ENCODE assay signal across 18 cellular contexts in genomic region chr2:150465703-150466569, GRCh38. TPM values are rescaled to one million over a fixed set of nuclear protein-coding genes. Genes with fewer than 3 reads are reported as not detected.
A peak's percentile ranks its signal among the peaks of the same experiment; 100 is the strongest.
DNase-seq lines count a peak whose midpoint lies in the region; ATAC-seq and TF ChIP-seq lines count a peak whose summit lies in the region.
"Had no signal": no experiment of that assay in that cellular context is flagged by ENCODE, and none has a peak within 500 bp of the region (broad histone marks: within the 10 kb centered on the region; RNA-seq: fewer than 3 reads in every experiment).

No MANE protein-coding gene starts in this region.

- no peak for TF ChIP-seq POLR2A in gastroesophageal sphincter (IDR thresholded peaks at IDR 0.05)

- TF ChIP-seq CTCF in astrocyte of the spinal cord (IDR thresholded peaks at IDR 0.05; ENCODE audit: low read depth, low read length) = no peak
- TF ChIP-seq CTCF in gastroesophageal sphincter (IDR thresholded peaks at IDR 0.05) = no peak

- peak; percentile 52 for DNase-seq in HCEC 1CT
- DNase-seq in astrocyte of the spinal cord (ENCODE audit: low read depth, low spot score) = peak; percentile 5
- no peak for DNase-seq in stimulated activated CD4-positive, alpha-beta T cell treated with anti-CD3 and anti-CD28 coated beads, Interleukin-2, amount 100 ng/mL, for 24 hours
- DNase-seq in MV-4-11 (lab: John Stamatoyannopoulos, UW) = no peak
- DNase-seq: activated CD4-positive, alpha-beta T cell treated with anti-CD3 and anti-CD28 coated beads, Interleukin-2, amount 50 U/mL, for 4 hours; activated naive CD8-positive, alpha-beta T cell treated with anti-CD3 and anti-CD28 coated beads, Interleukin-2, amount 50 U/mL, for 24 hours; activated T-cell treated with anti-CD3 and anti-CD28 coated beads, Interleukin-2, amount 50 U/mL, for 72 hours; DND-41; foreskin melanocyte; MG63; mucosa of descending colon; NCI-H2081 had no signal

- 80 to 94% methylated on average over 4 of the region's 4 CpGs for WGBS in gastroesophageal sphincter (ENCODE audit: low coverage in 1 of 2), 2 donors

- H3K9me3 ChIP-seq in gastroesophageal sphincter = no peaks in the 10 kb centered on the region
- no peaks in the 10 kb centered on the region for H3K9me3 ChIP-seq in subcutaneous abdominal adipose tissue (ENCODE audit: control insufficient read depth in 5 of 5, low read length in 5 of 5)
- H3K9me3 ChIP-seq: MG63, mucosa of descending colon had no signal

- TF ChIP-seq EP300 in gastroesophageal sphincter (IDR thresholded peaks at IDR 0.05) = no peak

- peaks cover 2 to 23% of the 10 kb centered on the region in 2 donors for H3K36me3 ChIP-seq in gastroesophageal sphincter
- peaks cover 14 to 29% (median 28%) of the 10 kb centered on the region in 5 donors for H3K36me3 ChIP-seq in subcutaneous abdominal adipose tissue (ENCODE audit: control insufficient read depth in 5 of 5, insufficient read depth in 5 of 5, low read length in 5 of 5)

- H3K4me1 ChIP-seq in gastroesophageal sphincter (peaks cover 3 to 46% (median 9%) of the 10 kb centered on the region in 3 donors), subcutaneous abdominal adipose tissue (ENCODE audit: control insufficient read depth in 5 of 5, insufficient read depth in 5 of 5, low read length in 5 of 5) (peaks cover 0 to 16% (median 8%) of the 10 kb centered on the region in 5 donors)
- H3K4me1 ChIP-seq: parathyroid adenoma had no signal

- H3K9ac ChIP-seq in subcutaneous abdominal adipose tissue (ENCODE audit: low read length in 5 of 5) = peak overlapping the region in 1 of 5 donors; percentile 52
- H3K9ac ChIP-seq: parathyroid adenoma had no signal

- H3K27ac ChIP-seq in gastroesophageal sphincter (peak overlapping the region; percentile 59 to 85 (median 73)), subcutaneous abdominal adipose tissue (ENCODE audit: low read depth, low read length) (peak overlapping the region; percentile 62)
- H3K27ac ChIP-seq: C4-2B, parathyroid adenoma had no signal

- H3K27me3 ChIP-seq in gastroesophageal sphincter (no peaks in the 10 kb centered on the region), subcutaneous abdominal adipose tissue (ENCODE audit: control insufficient read depth in 5 of 5, insufficient read depth in 4 of 5, low read length in 5 of 5) (no peaks in the 10 kb centered on the region)
- H3K27me3 ChIP-seq: MG63 had no signal

- in situ Hi-C loops in astrocyte of the spinal cord (cut with HindIII; ENCODE audit: low sequenced_read_pairs) = no loop called here

- ATAC-seq in gastroesophageal sphincter = no peak
- no peak for ATAC-seq in HG03108 (IDR thresholded peaks at IDR 0.05; ENCODE audit: unreplicated experiment)
- ATAC-seq: activated naive CD8-positive, alpha-beta T cell treated with anti-CD3 and anti-CD28 coated beads, Interleukin-2, amount 50 U/mL, for 24 hours; activated T-cell treated with anti-CD3 and anti-CD28 coated beads, Interleukin-2, amount 50 U/mL, for 72 hours; GM12878; mucosa of descending colon had no signal

- H3K4me3 ChIP-seq in astrocyte of the spinal cord (ENCODE audit: low read depth, low read length) (no peak overlapping the region), gastroesophageal sphincter (no peak overlapping the region), subcutaneous abdominal adipose tissue (ENCODE audit: low read depth in 1 of 5, low read length in 5 of 5) (no peak overlapping the region)
- H3K4me3 ChIP-seq: GM12878, MG63, mucosa of descending colon had no signal

RNA-seq across cellular contexts. Expression of gene RND3, which starts 21.5 kb away (rescaled TPM):
- 100 to 1,000 TPM in 2 of 4 donors, 10 to 100 TPM in 2; 31.0 to 154 (median 81.0) TPM for total RNA-seq in gastroesophageal sphincter
- total RNA-seq: activated T-cell treated with anti-CD3 and anti-CD28 coated beads, Interleukin-2, amount 50 U/mL, for 72 hours had no signal

Comparison
In these comparisons a context has a peak if more than half of its experiments do, and no peak if none do; other contexts are left out.
1. DNase-seq: peak in HCEC 1CT (single experiment) and astrocyte of the spinal cord (single experiment); none in stimulated activated CD4-positive, alpha-beta T cell treated with anti-CD3 and anti-CD28 coated beads, Interleukin-2, amount 100 ng/mL, for 24 hours (0 of 2) and MV-4-11 (single experiment).